Comparison of ENCODE assay signal across 33 cellular contexts in genomic region chr9:35980289-35981011, GRCh38. TPM values are rescaled to one million over a fixed set of nuclear protein-coding genes. Genes with fewer than 3 reads are reported as not detected.
"Had no signal": no experiment of that assay in that cellular context is flagged by ENCODE, and none has a peak within 500 bp of the region (broad histone marks: within the 10 kb centered on the region; RNA-seq: fewer than 3 reads in every experiment).

No MANE protein-coding gene starts in this region.

- H3K4me3 Mint-ChIP-seq: effector memory CD8-positive, alpha-beta T cell; naive thymus-derived CD4-positive, alpha-beta T cell; nephron; neural progenitor cell; stimulated activated memory B cell treated with anti-CD40 and anti-IgM and Interleukin-4, amounts not matched to agents 10 μg/mL and 1 μg/mL and 100 μg/mL, for 72 hours had no signal

- H3K36me3 Mint-ChIP-seq: neural progenitor cell had no signal

- H2AFZ ChIP-seq: hepatocyte, neural progenitor cell had no signal

- H3K27ac ChIP-seq: gastroesophageal sphincter, heart left ventricle, hepatocyte, left lung, neural progenitor cell, psoas muscle, sigmoid colon, spleen, thoracic aorta, tibial nerve, upper lobe of right lung, uterus had no signal

- FAIRE-seq: endometrium, kidney had no signal

- H3K79me2 ChIP-seq: hepatocyte had no signal

- H3K9me3 ChIP-seq: thoracic aorta, upper lobe of right lung had no signal

- ATAC-seq: effector memory CD8-positive, alpha-beta T cell; gastroesophageal sphincter; heart left ventricle; left lung; naive thymus-derived CD4-positive, alpha-beta T cell; psoas muscle; right cardiac atrium; stimulated activated memory B cell treated with anti-CD40 and anti-IgM and Interleukin-4, amounts not matched to agents 10 μg/mL and 1 μg/mL and 100 μg/mL, for 72 hours; stimulated activated naive CD8-positive, alpha-beta T cell treated with anti-CD3 and anti-CD28 coated beads, Interleukin-15, Interleukin-2, amounts not matched to agents 100 U/mL and 50 U/mL, for 24 hours; upper lobe of right lung had no signal

- H3K4me1 ChIP-seq: gastroesophageal sphincter, heart left ventricle, left lung, neural progenitor cell, psoas muscle, sigmoid colon, tibial nerve, upper lobe of right lung, uterus had no signal

- H3K36me3 ChIP-seq: gastroesophageal sphincter, heart left ventricle, left lung, neural progenitor cell, sigmoid colon, spleen, thoracic aorta, tibial nerve, upper lobe of right lung, uterus had no signal

- H3K27me3 ChIP-seq: sigmoid colon, uterus had no signal

- H3K9ac ChIP-seq: neural progenitor cell had no signal

- H3K4me2 ChIP-seq: hepatocyte, neural progenitor cell had no signal

- DNase-seq: cortex of kidney; effector memory CD8-positive, alpha-beta T cell; foreskin fibroblast; heart left ventricle; kidney; left lung; mesendoderm; midbrain; naive thymus-derived CD4-positive, alpha-beta T cell; psoas muscle; right cardiac atrium; sigmoid colon; spleen; stimulated activated CD4-positive, alpha-beta T cell treated with anti-CD3 and anti-CD28 coated beads, Interleukin-4, amount 100 ng/mL, for 4 hours; stimulated activated naive CD8-positive, alpha-beta T cell treated with anti-CD3 and anti-CD28 coated beads, Interleukin-15, Interleukin-2, amounts not matched to agents 100 U/mL and 50 U/mL, for 24 hours; substantia nigra; upper lobe of right lung; uterus had no signal

- H3K4me3 ChIP-seq: gastroesophageal sphincter, heart left ventricle, hepatocyte, left lung, neural progenitor cell, psoas muscle, sigmoid colon, spleen, thoracic aorta, tibial nerve, upper lobe of right lung, uterus had no signal

- H3K27ac Mint-ChIP-seq: effector memory CD8-positive, alpha-beta T cell; naive thymus-derived CD4-positive, alpha-beta T cell; neural progenitor cell; stimulated activated memory B cell treated with anti-CD40 and anti-IgM and Interleukin-4, amounts not matched to agents 10 μg/mL and 1 μg/mL and 100 μg/mL, for 72 hours had no signal

RNA-seq across cellular contexts. Expression of gene OR2S2, which starts 22.5 kb away (rescaled TPM):
- total RNA-seq: dermis microvascular lymphatic vessel endothelial cell; gastroesophageal sphincter; heart left ventricle; kidney; lower leg skin; lung microvascular endothelial cell; mucosa of gallbladder; naive thymus-derived CD4-positive, alpha-beta T cell; psoas muscle; renal cortical epithelial cell; right cardiac atrium; sigmoid colon; skeletal muscle tissue; spleen; thoracic aorta; tibial nerve; upper lobe of right lung; uterus had no signal
- polyA plus RNA-seq: esophagus; heart left ventricle; hepatocyte; naive thymus-derived CD4-positive, alpha-beta T cell; psoas muscle; right cardiac atrium; sigmoid colon; spleen had no signal
